22 cellular contexts compared by ENCODE assay signal in genomic region chr9:4066682-4067081, GRCh38.
"Had no signal": no experiment of that assay in that cellular context is flagged by ENCODE, and none has a peak within 500 bp of the region (broad histone marks: within the 10 kb centered on the region; RNA-seq: fewer than 3 reads in every experiment).

No MANE protein-coding gene starts in this region.

- H3K4me3 ChIP-seq: Peyer's patch, SJCRH30 had no signal

- DNase-seq: activated CD4-positive, alpha-beta memory T cell treated with anti-CD3 and anti-CD28 coated beads for 36 hours; activated CD4-positive, alpha-beta T cell treated with anti-CD3 and anti-CD28 coated beads, Interleukin-2, amount 10 ng/mL, durations not matched to agents 7 days and 5 days; activated CD4-positive, CD25-positive, alpha-beta regulatory T cell; activated CD8-positive, alpha-beta memory T cell treated with anti-CD3 and anti-CD28 coated beads for 24 hours; activated gamma-delta T cell; activated naive CD4-positive, alpha-beta T cell treated with anti-CD3 and anti-CD28 coated beads for 36 hours; activated naive CD8-positive, alpha-beta T cell treated with anti-CD3 and anti-CD28 coated beads for 36 hours; activated T-cell treated with anti-CD3 and anti-CD28 coated beads, Interleukin-2, amount 50 U/mL, for 4 hours; anterior cingulate cortex; NCI-H1105; NCI-H1436 treated with DMSO at 0.1 percent for 48 hours; NCI-H187; NCI-H2081; NCI-H510A treated with DMSO at 0.1 percent for 48 hours; Peyer's patch; Right ventricle myocardium superior; SJCRH30; T-helper 1 cell had no signal

- H3K27me3 ChIP-seq: Peyer's patch, SJCRH30 had no signal

- H3K36me3 ChIP-seq: Peyer's patch, SJCRH30 had no signal

- H3K4me1 ChIP-seq: Peyer's patch, SJCRH30 had no signal

- ATAC-seq: activated T-cell treated with anti-CD3 and anti-CD28 coated beads, Interleukin-2, amount 50 U/mL, for 4 hours had no signal

- H3K9me3 ChIP-seq: Peyer's patch, SJCRH30, SK-N-SH had no signal

- H3K27ac ChIP-seq: KMS-11, Peyer's patch, RWPE1, SJCRH30, VCaP had no signal
